In genomic region chr4:8342651-8343050, GRCh38 we compare ENCODE assay signal across 2 cellular contexts.
A peak's percentile ranks its signal among the peaks of the same experiment; 100 is the strongest.
TF ChIP-seq lines count a peak whose summit lies in the region.

No MANE protein-coding gene starts in this region.

TF ChIP-seq in IMR-90, 13 proteins besides CTCF, POLR2A, EP300 and RAD21:
- TF ChIP-seq RFX5 (IDR thresholded peaks at IDR 0.05; ENCODE audit: low read depth, low read length) = no peak
- no peak for TF ChIP-seq MAFK (IDR thresholded peaks at IDR 0.05; ENCODE audit: low read depth, low read length)
- no peak for TF ChIP-seq FOS (IDR thresholded peaks at IDR 0.05; ENCODE audit: low read depth, low read length)
- TF ChIP-seq MXI1 (IDR thresholded peaks at IDR 0.05; ENCODE audit: borderline replicate concordance, low read depth, low read length) = no peak
- TF ChIP-seq CEBPB (IDR thresholded peaks at IDR 0.05; ENCODE audit: low read depth, low read length) = no peak
- TF ChIP-seq SMC3 (IDR thresholded peaks at IDR 0.05; ENCODE audit: low read depth, low read length) = no peak
- TF ChIP-seq USF2 (IDR thresholded peaks at IDR 0.05; ENCODE audit: low read depth, low read length) = no peak
- TF ChIP-seq NFE2L2 (IDR thresholded peaks at IDR 0.05; ENCODE audit: low read depth, low read length) = no peak
- no peak for TF ChIP-seq BHLHE40 (IDR thresholded peaks at IDR 0.05; ENCODE audit: low read depth, low read length)
- no peak for TF ChIP-seq CHD1 (IDR thresholded peaks at IDR 0.05; ENCODE audit: low read depth, low read length)
- TF ChIP-seq ELK1 (IDR thresholded peaks at IDR 0.05; ENCODE audit: borderline replicate concordance, low read depth, low read length) = no peak

TF ChIP-seq in H1, 55 proteins besides CTCF, POLR2A, EP300 and RAD21:
- no peak for TF ChIP-seq HDAC6 (IDR thresholded peaks at IDR 0.05; ENCODE audit: low read depth, low read length)
- TF ChIP-seq ASH2L (IDR thresholded peaks at IDR 0.05; ENCODE audit: low read length) = no peak
- TF ChIP-seq GABPA (IDR thresholded peaks at IDR 0.05; ENCODE audit: borderline replicate concordance, insufficient read depth, low read length) = peak; percentile 48; the same call in 1 of the 2 replicates
- TF ChIP-seq TBP (IDR thresholded peaks at IDR 0.05; ENCODE audit: low read depth, low read length) = no peak
